Comparison of ENCODE assay signal across 10 cellular contexts in genomic region chr7:1693991-1694524, GRCh38. TPM values are rescaled to one million over a fixed set of nuclear protein-coding genes. Genes with fewer than 3 reads are reported as not detected.
DNase-seq lines count a peak whose midpoint lies in the region; ATAC-seq, FAIRE-seq and TF ChIP-seq lines count a peak whose summit lies in the region.
"Had no signal": no experiment of that assay in that cellular context is flagged by ENCODE, and none has a peak within 500 bp of the region (broad histone marks: within the 10 kb centered on the region; RNA-seq: fewer than 3 reads in every experiment).

No MANE protein-coding gene starts in this region.

- DNase-seq in GM12891 (ENCODE audit: insufficient read length, low spot score) (peak; percentile 1), NCI-H510A (lab: John Stamatoyannopoulos, UW) (peak; percentile 51), fibroblast of mammary gland (ENCODE audit: low read depth) (peak; percentile 45), omental fat pad (ENCODE audit: low spot score) (peak; percentile 63), stomach (no peak), KBM-7 (no peak), HK-2 (ENCODE audit: unreplicated experiment) (no peak)
- DNase-seq: small intestine had no signal

- no peak for TF ChIP-seq CTCF in fibroblast of mammary gland (conservative IDR thresholded peaks at IDR 0.05; ENCODE audit: control insufficient read depth, insufficient read depth, low read depth, low read length)
- TF ChIP-seq CTCF in omental fat pad (IDR thresholded peaks at IDR 0.05): no peak
- TF ChIP-seq CTCF in stomach (IDR thresholded peaks at IDR 0.05): no peak

- no peaks in the 10 kb centered on the region for H3K9me3 ChIP-seq in stomach

- TF ChIP-seq POLR2A in GM12891 (IDR thresholded peaks at IDR 0.05; ENCODE audit: low read depth, low read length) (no peak), stomach (IDR thresholded peaks at IDR 0.05) (no peak)

- no peak overlapping the region for H3K4me3 ChIP-seq in fibroblast of mammary gland (ENCODE audit: control insufficient read depth, low read depth, low read length)
- H3K4me3 ChIP-seq in stomach: no peak overlapping the region

- 50 to 72% (median 55%) methylated on average over 11 to 16 of the region's 16 CpGs for WGBS in stomach, 5 donors

- ATAC-seq in omental fat pad (ENCODE audit: low FRiP score): peak; percentile 35
- ATAC-seq in HG02884 (IDR thresholded peaks at IDR 0.05; ENCODE audit: unreplicated experiment): no peak

- no peak for FAIRE-seq in GM12891 (lab: Jason Lieb, UNC)
- FAIRE-seq: small intestine had no signal

- no peak for TF ChIP-seq EP300 in stomach (IDR thresholded peaks at IDR 0.05)

- peaks cover 0 to 61% (median 8%) of the 10 kb centered on the region in 3 donors for H3K27me3 ChIP-seq in stomach

- no peaks in the 10 kb centered on the region for H3K36me3 ChIP-seq in stomach

- H3K4me1 ChIP-seq in stomach: peaks cover 0 to 12% (median 0%) of the 10 kb centered on the region in 4 donors

- intact Hi-C loops in stomach (cut with DNase I; ENCODE audit: low total_unique reads): no loop called here

- H3K27ac ChIP-seq in stomach: no peak overlapping the region
- H3K27ac ChIP-seq: epithelial cell of prostate had no signal

- in situ Hi-C loops in KBM-7 (cut with MboI; ENCODE audit: low pct_unique_long_range_greater_than_20kb, low sequenced_read_pairs): no loop called here

TF ChIP-seq in GM12891, 5 proteins besides CTCF, POLR2A, EP300 and RAD21:
- no peak for TF ChIP-seq PAX5 (IDR thresholded peaks at IDR 0.05; ENCODE audit: insufficient read depth, low read length, severe bottlenecking)
- no peak for TF ChIP-seq POU2F2 (IDR thresholded peaks at IDR 0.05; ENCODE audit: low read depth, low read length)
- no peak for TF ChIP-seq SPI1 (IDR thresholded peaks at IDR 0.05; ENCODE audit: low read depth, low read length)
- no peak for TF ChIP-seq TAF1 (IDR thresholded peaks at IDR 0.05; ENCODE audit: low read depth, low read length)
- TF ChIP-seq POLR2AphosphoS5 (IDR thresholded peaks at IDR 0.05; ENCODE audit: low read depth, low read length): no peak

RNA-seq across cellular contexts. Expression of gene ELFN1, which starts 24.0 kb away (rescaled TPM):
- polyA plus RNA-seq in GM12891 (2012; ENCODE audit: low read depth, missing spikeins): 0.44 TPM
- 1 to 10 TPM; 3.8 to 6.0 (median 4.1) TPM for total RNA-seq in omental fat pad
- total RNA-seq in stomach: 1 to 10 TPM in 1 of 5 donors, under 1 TPM in 3, not detected in 1; 0.43 to 4.3 (median 0.50) TPM
- under 1 TPM; 0.19 to 0.76 (median 0.53) TPM for polyA plus RNA-seq in stomach

Comparison
In these comparisons a context has a peak if more than half of its experiments do, and no peak if none do; other contexts are left out.
1. DNase-seq: peak in GM12891 (single experiment), NCI-H510A (single experiment), fibroblast of mammary gland (single experiment) and omental fat pad (single experiment); none in stomach (single experiment), KBM-7 (single experiment) and HK-2 (single experiment).